Comparison of ENCODE assay signal across 16 cellular contexts in genomic region chr1:7641587-7642417, GRCh38.
DNase-seq lines count a peak whose midpoint lies in the region; TF ChIP-seq lines count a peak whose summit lies in the region.
"Had no signal": no experiment of that assay in that cellular context is flagged by ENCODE, and none has a peak within 500 bp of the region (broad histone marks: within the 10 kb centered on the region; RNA-seq: fewer than 3 reads in every experiment).

No MANE protein-coding gene starts in this region.

- H3K4me3 ChIP-seq in neural cell (ENCODE audit: low read length) (peak overlapping the region; percentile 53), hepatocyte (no peak overlapping the region)
- H3K4me3 ChIP-seq: HAP-1 had no signal

- peaks cover 9% of the 10 kb centered on the region for H3K4me1 ChIP-seq in hepatocyte (ENCODE audit: insufficient read depth)
- H3K4me1 ChIP-seq: HAP-1 had no signal

- H3K36me3 Mint-ChIP-seq in CD14-positive monocyte, result no peaks in the 10 kb centered on the region
- H3K36me3 Mint-ChIP-seq: activated naive CD4-positive, alpha-beta T cell treated with anti-CD3 and anti-CD28 coated beads, Interleukin-2, amount 50 U/mL, for 24 hours had no signal

- TF ChIP-seq RAD21 in Ishikawa (IDR thresholded peaks at IDR 0.05; ENCODE audit: low read depth) (no peak), neural cell (conservative IDR thresholded peaks at IDR 0.05) (no peak)

- intact Hi-C loops in CD14-positive monocyte (cut with micrococcal nuclease), result loop anchor here in 1 of 2 donors (10.0 kb wide), 1 partner anchor 597 kb away; no protein-coding TSS in a partner anchor

- H3K27me3 ChIP-seq in neural cell (ENCODE audit: insufficient read depth, low read depth, low read length) (no peaks in the 10 kb centered on the region), hepatocyte (no peaks in the 10 kb centered on the region)
- H3K27me3 ChIP-seq: BE2C had no signal

- H3K36me3 ChIP-seq in neural cell (ENCODE audit: insufficient read depth, low read length) (no peaks in the 10 kb centered on the region), hepatocyte (replicated peaks; ENCODE audit: insufficient read depth, low read depth) (no peaks in the 10 kb centered on the region)
- H3K36me3 ChIP-seq: BE2C, HAP-1 had no signal

- H4K20me1 ChIP-seq in neural cell (ENCODE audit: insufficient read depth) (no peaks in the 10 kb centered on the region), hepatocyte (ENCODE audit: insufficient read depth, poor library complexity, severe bottlenecking) (no peaks in the 10 kb centered on the region)

- H3K9me3 ChIP-seq in neural cell (ENCODE audit: low read length) (no peaks in the 10 kb centered on the region), hepatocyte (ENCODE audit: low read depth) (no peaks in the 10 kb centered on the region)
- H3K9me3 ChIP-seq: BE2C, HAP-1 had no signal

- TF ChIP-seq EP300 in Ishikawa (IDR thresholded peaks at IDR 0.05; ENCODE audit: borderline replicate concordance), result no peak
- no peak for TF ChIP-seq EP300 in neural cell (conservative IDR thresholded peaks at IDR 0.05; ENCODE audit: poor library complexity, severe bottlenecking)

- no peaks in the 10 kb centered on the region for H3K4me1 Mint-ChIP-seq in CD14-positive monocyte
- H3K4me1 Mint-ChIP-seq: activated naive CD4-positive, alpha-beta T cell treated with anti-CD3 and anti-CD28 coated beads, Interleukin-2, amount 50 U/mL, for 24 hours had no signal

- H3K4me2 ChIP-seq in neural cell (ENCODE audit: low read length) (peak overlapping the region; percentile 68), hepatocyte (no peak overlapping the region)

- peak overlapping the region; percentile 72 for H3K9ac ChIP-seq in neural cell (ENCODE audit: low read length)

- H3K4me3 Mint-ChIP-seq in CD14-positive monocyte, result no peak overlapping the region
- H3K4me3 Mint-ChIP-seq: activated naive CD4-positive, alpha-beta T cell treated with anti-CD3 and anti-CD28 coated beads, Interleukin-2, amount 50 U/mL, for 24 hours had no signal

- H3K9me3 Mint-ChIP-seq in CD14-positive monocyte, result peaks cover 0 to 3% (median 0%) of the 10 kb centered on the region in 7 donors
- H3K9me3 Mint-ChIP-seq: activated naive CD4-positive, alpha-beta T cell treated with anti-CD3 and anti-CD28 coated beads, Interleukin-2, amount 50 U/mL, for 24 hours had no signal

- H3K27me3 Mint-ChIP-seq in CD14-positive monocyte (ENCODE audit: low read depth in 3 of 3), result peaks cover 0 to 3% (median 0%) of the 10 kb centered on the region in 3 donors
- H3K27me3 Mint-ChIP-seq: activated naive CD4-positive, alpha-beta T cell treated with anti-CD3 and anti-CD28 coated beads, Interleukin-2, amount 50 U/mL, for 24 hours had no signal

- no peaks in the 10 kb centered on the region for H3K79me2 ChIP-seq in neural cell (replicated peaks; ENCODE audit: insufficient read depth, low read length)
- H3K79me2 ChIP-seq in hepatocyte, result no peaks in the 10 kb centered on the region

- 76% methylated on average over 14 of the region's 18 CpGs for WGBS in hepatocyte (ENCODE audit: low lambda C conversion rate, missing lambda C conversion rate)

- H3K9me2 ChIP-seq in neural cell (ENCODE audit: insufficient read depth, low read length) (no peaks in the 10 kb centered on the region), hepatocyte (replicated peaks; ENCODE audit: insufficient read depth) (no peaks in the 10 kb centered on the region)

- no peak overlapping the region for H3K27ac Mint-ChIP-seq in CD14-positive monocyte
- H3K27ac Mint-ChIP-seq: activated naive CD4-positive, alpha-beta T cell treated with anti-CD3 and anti-CD28 coated beads, Interleukin-2, amount 50 U/mL, for 24 hours had no signal

- no peaks in the 10 kb centered on the region for H3F3A ChIP-seq in neural cell (ENCODE audit: insufficient read depth, low read length, poor library complexity, severe bottlenecking)

- no peak overlapping the region for H2AFZ ChIP-seq in neural cell (ENCODE audit: low read depth, low read length)
- no peak overlapping the region for H2AFZ ChIP-seq in hepatocyte

- 0 out of 2 replicates have a peak, but pooled peaks have one; percentile 4 for TF ChIP-seq CTCF in GM12874 (IDR thresholded peaks at IDR 0.05; ENCODE audit: insufficient read depth, low read depth, low read length)
- TF ChIP-seq CTCF in neural cell (IDR thresholded peaks at IDR 0.05; ENCODE audit: poor library complexity, severe bottlenecking), result no peak
- no peak for TF ChIP-seq CTCF in CD14-positive monocyte (IDR thresholded peaks at IDR 0.05)
- no peak for TF ChIP-seq CTCF in hepatocyte (IDR thresholded peaks at IDR 0.05; ENCODE audit: poor library complexity)

- H3K27ac ChIP-seq in neural cell (ENCODE audit: low read length) (peak overlapping the region; percentile 93), hepatocyte (no peak overlapping the region)

- DNase-seq in astrocyte of the hippocampus (ENCODE audit: low read depth, low spot score) (peak; percentile 14), CD14-positive monocyte (ENCODE audit: low spot score) (no peak), hepatocyte (ENCODE audit: low spot score) (no peak)
- no peak for DNase-seq in activated CD8-positive, alpha-beta memory T cell treated with anti-CD3 and anti-CD28 coated beads, Interleukin-2, amount 50 U/mL, for 4 hours
- DNase-seq: activated CD4-positive, alpha-beta T cell treated with anti-CD3 and anti-CD28 coated beads, Interleukin-2, amount 50 U/mL, for 48 hours; activated T-cell treated with anti-CD3 and anti-CD28 coated beads, Interleukin-2, amount 50 U/mL, for 1 hour; Kasumi-1; mammary epithelial cell; NCI-H1694 treated with DMSO at 0.1 percent for 48 hours; NCI-H446 had no signal

TF ChIP-seq in Ishikawa, 13 proteins besides CTCF, POLR2A, EP300 and RAD21:
- TF ChIP-seq CEBPB (IDR thresholded peaks at IDR 0.05) (no peak), REST (IDR thresholded peaks at IDR 0.05; ENCODE audit: low read depth) (0 out of 2 replicates have a peak, but pooled peaks have one; percentile 13)

TF ChIP-seq in neural cell, 6 proteins besides CTCF, POLR2A, EP300 and RAD21:
- TF ChIP-seq TAF1 (IDR thresholded peaks at IDR 0.05; ENCODE audit: low read depth) (no peak), MXI1 (conservative IDR thresholded peaks at IDR 0.05; ENCODE audit: poor library complexity, severe bottlenecking) (no peak), REST (IDR thresholded peaks at IDR 0.05; ENCODE audit: borderline replicate concordance) (no peak), SMC3 (conservative IDR thresholded peaks at IDR 0.05; ENCODE audit: poor library complexity) (no peak), EZH2 (IDR thresholded peaks at IDR 0.05; ENCODE audit: borderline replicate concordance, insufficient read depth, low read length, poor library complexity, severe bottlenecking) (no peak)
TF ChIP-seq in neural cell: peak in this region for 0.
